Comparison of ENCODE assay signal across 15 cellular contexts in the genomic region with DNA sequence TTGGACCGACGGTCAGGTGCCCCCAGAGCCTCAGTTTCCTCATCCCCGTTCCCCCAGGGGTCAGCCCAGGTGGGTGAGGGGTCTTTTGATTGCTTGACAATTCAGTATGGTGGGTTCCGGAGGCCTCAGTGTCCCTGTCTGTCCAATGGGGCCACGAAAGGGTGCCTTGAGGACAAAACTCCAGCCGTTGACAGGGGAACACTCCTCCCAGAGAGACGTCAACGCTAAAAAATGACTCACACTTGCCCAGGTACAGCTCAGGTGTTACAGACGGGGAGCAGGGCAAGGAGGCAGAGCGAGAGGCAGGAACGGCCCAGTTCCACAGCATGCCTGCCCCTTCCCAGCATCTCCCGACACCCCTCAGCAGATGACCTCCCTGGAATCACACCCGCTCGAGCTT. TPM values are rescaled to one million over a fixed set of nuclear protein-coding genes. Genes with fewer than 3 reads are reported as not detected.
A peak's percentile ranks its signal among the peaks of the same experiment; 100 is the strongest.
DNase-seq lines count a peak whose midpoint lies in the region; ATAC-seq and TF ChIP-seq lines count a peak whose summit lies in the region.
"Had no signal": no experiment of that assay in that cellular context is flagged by ENCODE, and none has a peak within 500 bp of the region (broad histone marks: within the 10 kb centered on the region; RNA-seq: fewer than 3 reads in every experiment).

No MANE protein-coding gene starts in this region.

- H3K27ac ChIP-seq in breast epithelium (peak overlapping the region in 1 of 2 donors; percentile 13), muscle layer of colon (ENCODE audit: low read depth, low read length) (peak overlapping the region; percentile 91), vagina (peak overlapping the region; percentile 51), endodermal cell (ENCODE audit: low read depth, low read length) (no peak overlapping the region)

- TF ChIP-seq CTCF in natural killer cell (IDR thresholded peaks at IDR 0.05), result no peak
- no peak for TF ChIP-seq CTCF in breast epithelium (IDR thresholded peaks at IDR 0.05)
- TF ChIP-seq CTCF in vagina (IDR thresholded peaks at IDR 0.05), result no peak
- no peak for TF ChIP-seq CTCF in endodermal cell (conservative IDR thresholded peaks at IDR 0.05)

- H3K27ac Mint-ChIP-seq in natural killer cell (no peak overlapping the region), endodermal cell (no peak overlapping the region)
- H3K27ac Mint-ChIP-seq in natural killer cell treated with Interleukin-12 subunit alpha and Interleukin-12 subunit beta and Interleukin-15 and Interleukin-18, amount 100 ng/mL, for 72 hours, result no peak overlapping the region
- H3K27ac Mint-ChIP-seq: HFFc6, progenitor cell of endocrine pancreas had no signal

- H3K4me3 ChIP-seq in breast epithelium (peak overlapping the region in 2 of 3 donors; percentile 73 to 82), muscle layer of colon (ENCODE audit: low read depth in 1 of 2, low read length in 2 of 2) (peak overlapping the region; percentile 96 to 98), vagina (peak overlapping the region; percentile 61 to 74), endodermal cell (ENCODE audit: low read length) (no peak overlapping the region)

- H3K27me3 Mint-ChIP-seq in natural killer cell (ENCODE audit: low read depth in 2 of 2), result no peaks in the 10 kb centered on the region
- H3K27me3 Mint-ChIP-seq in natural killer cell treated with Interleukin-12 subunit alpha and Interleukin-12 subunit beta and Interleukin-15 and Interleukin-18, amount 100 ng/mL, for 72 hours, result no peaks in the 10 kb centered on the region
- peaks cover 13% of the 10 kb centered on the region for H3K27me3 Mint-ChIP-seq in endodermal cell (ENCODE audit: insufficient read depth)

- H3K9ac ChIP-seq in muscle layer of colon (ENCODE audit: low read length), result peak overlapping the region; percentile 95
- H3K9ac ChIP-seq in endodermal cell (ENCODE audit: extremely low read depth, low read length, poor library complexity, severe bottlenecking), result no peak overlapping the region

- no peaks in the 10 kb centered on the region for H3K36me3 ChIP-seq in breast epithelium
- no peaks in the 10 kb centered on the region for H3K36me3 ChIP-seq in muscle layer of colon (ENCODE audit: insufficient read depth, low read length)
- H3K36me3 ChIP-seq in vagina, result no peaks in the 10 kb centered on the region
- H3K36me3 ChIP-seq in endodermal cell (ENCODE audit: control insufficient read depth, insufficient read depth, low read length), result peaks cover 3% of the 10 kb centered on the region

- H3K9me3 Mint-ChIP-seq in natural killer cell (no peaks in the 10 kb centered on the region), endodermal cell (no peaks in the 10 kb centered on the region)
- H3K9me3 Mint-ChIP-seq in natural killer cell treated with Interleukin-12 subunit alpha and Interleukin-12 subunit beta and Interleukin-15 and Interleukin-18, amount 100 ng/mL, for 72 hours, result no peaks in the 10 kb centered on the region
- H3K9me3 Mint-ChIP-seq: CD14-positive monocyte, HFFc6 had no signal

- no peak for TF ChIP-seq POLR2A in breast epithelium (IDR thresholded peaks at IDR 0.05)
- TF ChIP-seq POLR2A in vagina (IDR thresholded peaks at IDR 0.05), result no peak

- ATAC-seq in natural killer cell, result no peak
- no peak for ATAC-seq in natural killer cell treated with Interleukin-12 subunit alpha and Interleukin-12 subunit beta and Interleukin-15 and Interleukin-18, amount 100 ng/mL, for 72 hours
- ATAC-seq in HG03378 (IDR thresholded peaks at IDR 0.05; ENCODE audit: unreplicated experiment), result no peak

- peaks cover 9 to 14% of the 10 kb centered on the region in 2 donors for H3K4me1 Mint-ChIP-seq in natural killer cell
- H3K4me1 Mint-ChIP-seq in natural killer cell treated with Interleukin-12 subunit alpha and Interleukin-12 subunit beta and Interleukin-15 and Interleukin-18, amount 100 ng/mL, for 72 hours (ENCODE audit: low read depth in 2 of 2), result peaks cover 12% of the 10 kb centered on the region in 2 donors
- H3K4me1 Mint-ChIP-seq in endodermal cell, result peaks cover 5% of the 10 kb centered on the region

- H3K27me3 ChIP-seq in breast epithelium (no peaks in the 10 kb centered on the region), muscle layer of colon (ENCODE audit: control insufficient read depth in 1 of 2, insufficient read depth in 2 of 2, low read length in 2 of 2) (no peaks in the 10 kb centered on the region), vagina (no peaks in the 10 kb centered on the region), endodermal cell (ENCODE audit: control insufficient read depth, insufficient read depth, low read length, poor library complexity, severe bottlenecking) (peaks cover 3% of the 10 kb centered on the region)

- H3K4me1 ChIP-seq in breast epithelium (no peaks in the 10 kb centered on the region), muscle layer of colon (ENCODE audit: insufficient read depth, low read length) (peaks cover 27% of the 10 kb centered on the region), vagina (peaks cover 42% of the 10 kb centered on the region), endodermal cell (ENCODE audit: control insufficient read depth, insufficient read depth, low read length) (peaks cover 5% of the 10 kb centered on the region)

- peak overlapping the region; percentile 31 for H3K4me3 Mint-ChIP-seq in natural killer cell
- no peak overlapping the region for H3K4me3 Mint-ChIP-seq in natural killer cell treated with Interleukin-12 subunit alpha and Interleukin-12 subunit beta and Interleukin-15 and Interleukin-18, amount 100 ng/mL, for 72 hours
- H3K4me3 Mint-ChIP-seq in endodermal cell, result no peak overlapping the region

- DNase-seq in natural killer cell (no peak), breast epithelium (ENCODE audit: low spot score in 2 of 2) (no peak), vagina (ENCODE audit: extremely low spot score in 2 of 2) (no peak), NCI-H128 (lab: John Stamatoyannopoulos, UW; ENCODE audit: unreplicated experiment) (no peak), endodermal cell (no peak)
- no peak for DNase-seq in natural killer cell treated with Interleukin-12 subunit alpha and Interleukin-12 subunit beta and Interleukin-15 and Interleukin-18, amount 100 ng/mL, for 72 hours (ENCODE audit: low spot score)
- DNase-seq: activated CD8-positive, alpha-beta memory T cell treated with anti-CD3 and anti-CD28 coated beads, Interleukin-2, amount 50 U/mL, for 48 hours; HFFc6; NCI-H1105; NCI-H446; stimulated activated CD4-positive, alpha-beta T cell treated with anti-CD3 and anti-CD28 coated beads, Interleukin-2, amount 100 ng/mL, for 48 hours had no signal

- intact Hi-C loops in natural killer cell (cut with micrococcal nuclease) (no loop called here), breast epithelium (cut with DNase I; ENCODE audit: low total_unique reads) (no loop called here), vagina (cut with DNase I) (no loop called here)

- no peaks in the 10 kb centered on the region for H3K9me3 ChIP-seq in breast epithelium
- no peaks in the 10 kb centered on the region for H3K9me3 ChIP-seq in muscle layer of colon (ENCODE audit: low read length)
- H3K9me3 ChIP-seq in vagina, result no peaks in the 10 kb centered on the region
- no peaks in the 10 kb centered on the region for H3K9me3 ChIP-seq in endodermal cell (ENCODE audit: control insufficient read depth, low read length)

- H3K36me3 Mint-ChIP-seq in natural killer cell (no peaks in the 10 kb centered on the region), endodermal cell (ENCODE audit: low read depth) (peaks cover 6% of the 10 kb centered on the region)
- no peaks in the 10 kb centered on the region for H3K36me3 Mint-ChIP-seq in natural killer cell treated with Interleukin-12 subunit alpha and Interleukin-12 subunit beta and Interleukin-15 and Interleukin-18, amount 100 ng/mL, for 72 hours

- WGBS in endodermal cell (ENCODE audit: insufficient coverage in 1 of 2, insufficient read length in 1 of 2), 2 experiments, result 85 to 93% methylated on average over 9 to 14 of the region's 14 CpGs

RNA-seq across cellular contexts. Expression of a gene that starts 1.8 kb away (rescaled TPM):
- 10 to 100 TPM in 2 of 3 donors, 1 to 10 TPM in 1; 8.5 to 13.5 (median 13.3) TPM for total RNA-seq in natural killer cell
- total RNA-seq in natural killer cell treated with Interleukin-12 subunit alpha and Interleukin-12 subunit beta and Interleukin-15 and Interleukin-18, amount 100 ng/mL, for 72 hours, result 10 to 100 TPM in 1 of 2 donors, 1 to 10 TPM in 1; 8.3 to 10.3 TPM
- 1 to 10 TPM; 1.6 to 3.6 (median 2.9) TPM for total RNA-seq in breast epithelium
- 13.0 TPM for total RNA-seq in vagina
- 10 to 100 TPM; 18.1 to 25.5 TPM for total RNA-seq in endodermal cell
- 12.1 TPM for polyA plus RNA-seq in endodermal cell (2013, experiment 1 of 2)
- polyA plus RNA-seq in endodermal cell (2013, experiment 2 of 2), result 12.3 TPM

RNA-seq across cellular contexts. Expression of a gene that starts 29.0 kb away (rescaled TPM):
- total RNA-seq in natural killer cell (10 to 100 TPM; 36.9 to 41.8 (median 37.2) TPM), breast epithelium (10 to 100 TPM; 36.3 to 55.1 (median 42.1) TPM), vagina (33.4 TPM), endodermal cell (10 to 100 TPM; 58.7 to 64.0 TPM)
- total RNA-seq in natural killer cell treated with Interleukin-12 subunit alpha and Interleukin-12 subunit beta and Interleukin-15 and Interleukin-18, amount 100 ng/mL, for 72 hours, result 100 to 1,000 TPM; 107 to 195 TPM
- 93.0 TPM for polyA plus RNA-seq in endodermal cell (2013, experiment 1 of 2)
- polyA plus RNA-seq in endodermal cell (2013, experiment 2 of 2), result 93.7 TPM
